In the genomic region with DNA sequence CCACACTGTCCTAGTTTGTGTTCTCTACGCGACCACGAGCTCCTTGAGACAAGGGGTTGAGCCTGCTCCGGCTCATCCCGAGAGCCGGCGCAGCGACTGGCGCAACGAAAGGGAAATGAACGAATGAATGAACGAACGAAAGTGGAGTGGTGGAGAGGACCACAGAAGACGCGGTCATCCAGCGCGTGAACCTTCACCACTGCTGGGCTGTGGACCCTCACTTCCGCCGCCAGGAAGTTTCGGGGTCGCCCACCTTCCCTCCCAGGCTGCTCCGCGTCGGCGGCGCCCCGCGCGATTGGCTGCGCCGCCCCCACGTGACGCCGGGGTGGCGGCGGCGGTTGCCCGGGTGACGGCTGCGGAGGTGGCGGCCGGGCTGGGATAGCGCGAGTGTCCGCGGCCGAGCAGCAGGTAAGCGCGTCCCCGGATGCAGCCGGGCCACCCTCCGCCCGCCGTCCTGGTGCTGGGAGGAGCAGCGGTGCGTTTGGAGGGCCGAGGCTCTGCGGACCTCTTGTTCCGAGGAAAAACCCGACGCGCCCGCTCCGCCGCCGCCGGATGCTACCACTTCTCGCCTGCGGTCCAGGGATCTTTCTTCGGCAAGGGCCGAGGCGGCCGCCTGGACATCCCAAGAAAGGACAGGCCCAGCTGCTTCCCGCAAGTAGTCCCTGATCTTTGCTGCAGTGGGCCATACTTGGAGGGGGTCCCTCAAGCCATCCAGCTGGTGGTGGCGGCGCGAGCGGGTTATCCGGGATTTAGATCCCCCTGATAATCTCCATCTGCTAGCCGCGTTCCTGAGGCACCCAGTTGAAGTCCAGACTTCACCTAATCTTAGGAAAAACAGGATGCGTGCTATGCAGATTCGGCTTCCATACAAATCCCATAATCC, we compare ENCODE assay signal across 1 cellular context.
TF ChIP-seq lines count a peak whose summit lies in the region.

A gene with protein sequence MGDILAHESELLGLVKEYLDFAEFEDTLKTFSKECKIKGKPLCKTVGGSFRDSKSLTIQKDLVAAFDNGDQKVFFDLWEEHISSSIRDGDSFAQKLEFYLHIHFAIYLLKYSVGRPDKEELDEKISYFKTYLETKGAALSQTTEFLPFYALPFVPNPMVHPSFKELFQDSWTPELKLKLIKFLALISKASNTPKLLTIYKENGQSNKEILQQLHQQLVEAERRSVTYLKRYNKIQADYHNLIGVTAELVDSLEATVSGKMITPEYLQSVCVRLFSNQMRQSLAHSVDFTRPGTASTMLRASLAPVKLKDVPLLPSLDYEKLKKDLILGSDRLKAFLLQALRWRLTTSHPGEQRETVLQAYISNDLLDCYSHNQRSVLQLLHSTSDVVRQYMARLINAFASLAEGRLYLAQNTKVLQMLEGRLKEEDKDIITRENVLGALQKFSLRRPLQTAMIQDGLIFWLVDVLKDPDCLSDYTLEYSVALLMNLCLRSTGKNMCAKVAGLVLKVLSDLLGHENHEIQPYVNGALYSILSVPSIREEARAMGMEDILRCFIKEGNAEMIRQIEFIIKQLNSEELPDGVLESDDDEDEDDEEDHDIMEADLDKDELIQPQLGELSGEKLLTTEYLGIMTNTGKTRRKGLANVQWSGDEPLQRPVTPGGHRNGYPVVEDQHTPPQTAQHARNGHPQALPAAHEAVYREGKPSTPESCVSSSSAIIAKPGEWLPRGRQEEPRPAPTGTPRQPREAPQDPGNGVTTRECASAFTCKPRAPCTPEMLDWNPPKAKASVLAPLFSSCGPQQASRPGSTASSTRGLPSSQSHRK (plus strand): TSS at position 341 of the 883 bp plus-strand sequence. CDS start 7,608 bp downstream, outside the sequence.

TF ChIP-seq in H1, 55 proteins besides CTCF, POLR2A, EP300 and RAD21 (continues in another document):
- TF ChIP-seq FOSL1 (IDR thresholded peaks at IDR 0.05; ENCODE audit: insufficient read depth, low read depth, low read length) (no peak), HDAC6 (IDR thresholded peaks at IDR 0.05; ENCODE audit: low read depth, low read length) (no peak), JUND (IDR thresholded peaks at IDR 0.05; ENCODE audit: low read length) (0 out of 2 replicates have a peak, but pooled peaks have one; percentile 12), SAP30 (IDR thresholded peaks at IDR 0.05; ENCODE audit: insufficient read depth, insufficient replicate concordance, low read length) (peak; percentile 47), BACH1 (IDR thresholded peaks at IDR 0.05; ENCODE audit: low read length) (no peak), SUZ12 (IDR thresholded peaks at IDR 0.05; ENCODE audit: low read length) (no peak), RXRA (IDR thresholded peaks at IDR 0.05; ENCODE audit: insufficient read depth, low read depth, low read length) (no peak), KDM4A (IDR thresholded peaks at IDR 0.05; ENCODE audit: low read depth, low read length, severe bottlenecking) (peak; percentile 54), KDM5A (IDR thresholded peaks at IDR 0.05; ENCODE audit: low read length) (no peak), HDAC2 (IDR thresholded peaks at IDR 0.05; ENCODE audit: borderline replicate concordance in 1 of 2, low read depth in 2 of 2, low read length in 2 of 2) (peak in 1 of 2 experiments; percentile 91; a peak in 2 of 4 replicates), RBBP5 (IDR thresholded peaks at IDR 0.05; ENCODE audit: borderline replicate concordance, low read depth, low read length) (peak; percentile 81; the same call in 1 of the 2 replicates), TBP (IDR thresholded peaks at IDR 0.05; ENCODE audit: low read depth, low read length) (peak; percentile 70; the same call in 1 of the 2 replicates), ZNF274 (IDR thresholded peaks at IDR 0.05; ENCODE audit: borderline replicate concordance, extremely low read depth, low read length) (no peak), SIRT6 (IDR thresholded peaks at IDR 0.05; ENCODE audit: low read length) (no peak), JUN (IDR thresholded peaks at IDR 0.05; ENCODE audit: low read depth, low read length) (no peak), TAF1 (IDR thresholded peaks at IDR 0.05; ENCODE audit: low read depth, low read length) (peak; percentile 69), SP1 (IDR thresholded peaks at IDR 0.05; ENCODE audit: low read depth, low read length) (no peak), CBX8 (IDR thresholded peaks at IDR 0.05; ENCODE audit: borderline replicate concordance, low read depth, low read length) (no peak), ASH2L (IDR thresholded peaks at IDR 0.05; ENCODE audit: low read length) (peak; percentile 87), RNF2 (IDR thresholded peaks at IDR 0.05; ENCODE audit: borderline replicate concordance, low read depth, low read length, missing control alignments, poor library complexity, severe bottlenecking) (no peak), SP4 (IDR thresholded peaks at IDR 0.05; ENCODE audit: low read length) (0 out of 2 replicates have a peak, but pooled peaks have one; percentile 26), MAFK (IDR thresholded peaks at IDR 0.05; ENCODE audit: low read depth, low read length) (no peak), CHD2 (IDR thresholded peaks at IDR 0.05; ENCODE audit: low read length) (0 out of 2 replicates have a peak, but pooled peaks have one; percentile 26), CREB1 (IDR thresholded peaks at IDR 0.05) (peak; percentile 63; the same call in 1 of the 2 replicates), CEBPB (IDR thresholded peaks at IDR 0.05; ENCODE audit: low read depth, low read length) (no peak), BRCA1 (IDR thresholded peaks at IDR 0.05; ENCODE audit: low read depth, low read length) (no peak), CBX5 (IDR thresholded peaks at IDR 0.05; ENCODE audit: low read depth, low read length) (no peak), SIN3A (conservative IDR thresholded peaks at IDR 0.05 in 1 of 2, IDR thresholded peaks at IDR 0.05 in 1 of 2; ENCODE audit: low read depth in 1 of 2, low read length in 2 of 2) (peak; percentile 64 to 95; a peak in 3 of 4 replicates), TCF12 (IDR thresholded peaks at IDR 0.05; ENCODE audit: low read depth, low read length) (no peak), RFX5 (IDR thresholded peaks at IDR 0.05; ENCODE audit: borderline replicate concordance, low read depth, low read length) (no peak), EGR1 (IDR thresholded peaks at IDR 0.05; ENCODE audit: borderline replicate concordance, low read depth, low read length) (0 out of 2 replicates have a peak, but pooled peaks have one; percentile 26), KDM1A (IDR thresholded peaks at IDR 0.05; ENCODE audit: borderline replicate concordance, low read length) (no peak), POLR2AphosphoS5 (IDR thresholded peaks at IDR 0.05; ENCODE audit: low read depth, low read length) (peak; percentile 89), NRF1 (IDR thresholded peaks at IDR 0.05; ENCODE audit: low read depth, low read length) (no peak), TEAD4 (IDR thresholded peaks at IDR 0.05; ENCODE audit: low read depth, low read length) (no peak), GABPA (IDR thresholded peaks at IDR 0.05; ENCODE audit: borderline replicate concordance, insufficient read depth, low read length) (no peak), SIX5 (IDR thresholded peaks at IDR 0.05; ENCODE audit: low read depth, low read length) (no peak), CHD1 (IDR thresholded peaks at IDR 0.05; ENCODE audit: low read depth, low read length) (no peak), CTBP2 (IDR thresholded peaks at IDR 0.05; ENCODE audit: borderline replicate concordance, insufficient read depth, insufficient read length, low read length) (no peak), GTF2F1 (IDR thresholded peaks at IDR 0.05; ENCODE audit: borderline replicate concordance, low read depth, low read length) (no peak), POU5F1 (IDR thresholded peaks at IDR 0.05; ENCODE audit: low read depth, low read length) (no peak)
- TF ChIP-seq, protein P1, sequence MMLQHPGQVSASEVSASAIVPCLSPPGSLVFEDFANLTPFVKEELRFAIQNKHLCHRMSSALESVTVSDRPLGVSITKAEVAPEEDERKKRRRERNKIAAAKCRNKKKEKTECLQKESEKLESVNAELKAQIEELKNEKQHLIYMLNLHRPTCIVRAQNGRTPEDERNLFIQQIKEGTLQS (IDR thresholded peaks at IDR 0.05; ENCODE audit: insufficient read depth, low read depth, low read length), result peak; percentile 89; the same call in 1 of the 2 replicates
- TF ChIP-seq, protein P2, sequence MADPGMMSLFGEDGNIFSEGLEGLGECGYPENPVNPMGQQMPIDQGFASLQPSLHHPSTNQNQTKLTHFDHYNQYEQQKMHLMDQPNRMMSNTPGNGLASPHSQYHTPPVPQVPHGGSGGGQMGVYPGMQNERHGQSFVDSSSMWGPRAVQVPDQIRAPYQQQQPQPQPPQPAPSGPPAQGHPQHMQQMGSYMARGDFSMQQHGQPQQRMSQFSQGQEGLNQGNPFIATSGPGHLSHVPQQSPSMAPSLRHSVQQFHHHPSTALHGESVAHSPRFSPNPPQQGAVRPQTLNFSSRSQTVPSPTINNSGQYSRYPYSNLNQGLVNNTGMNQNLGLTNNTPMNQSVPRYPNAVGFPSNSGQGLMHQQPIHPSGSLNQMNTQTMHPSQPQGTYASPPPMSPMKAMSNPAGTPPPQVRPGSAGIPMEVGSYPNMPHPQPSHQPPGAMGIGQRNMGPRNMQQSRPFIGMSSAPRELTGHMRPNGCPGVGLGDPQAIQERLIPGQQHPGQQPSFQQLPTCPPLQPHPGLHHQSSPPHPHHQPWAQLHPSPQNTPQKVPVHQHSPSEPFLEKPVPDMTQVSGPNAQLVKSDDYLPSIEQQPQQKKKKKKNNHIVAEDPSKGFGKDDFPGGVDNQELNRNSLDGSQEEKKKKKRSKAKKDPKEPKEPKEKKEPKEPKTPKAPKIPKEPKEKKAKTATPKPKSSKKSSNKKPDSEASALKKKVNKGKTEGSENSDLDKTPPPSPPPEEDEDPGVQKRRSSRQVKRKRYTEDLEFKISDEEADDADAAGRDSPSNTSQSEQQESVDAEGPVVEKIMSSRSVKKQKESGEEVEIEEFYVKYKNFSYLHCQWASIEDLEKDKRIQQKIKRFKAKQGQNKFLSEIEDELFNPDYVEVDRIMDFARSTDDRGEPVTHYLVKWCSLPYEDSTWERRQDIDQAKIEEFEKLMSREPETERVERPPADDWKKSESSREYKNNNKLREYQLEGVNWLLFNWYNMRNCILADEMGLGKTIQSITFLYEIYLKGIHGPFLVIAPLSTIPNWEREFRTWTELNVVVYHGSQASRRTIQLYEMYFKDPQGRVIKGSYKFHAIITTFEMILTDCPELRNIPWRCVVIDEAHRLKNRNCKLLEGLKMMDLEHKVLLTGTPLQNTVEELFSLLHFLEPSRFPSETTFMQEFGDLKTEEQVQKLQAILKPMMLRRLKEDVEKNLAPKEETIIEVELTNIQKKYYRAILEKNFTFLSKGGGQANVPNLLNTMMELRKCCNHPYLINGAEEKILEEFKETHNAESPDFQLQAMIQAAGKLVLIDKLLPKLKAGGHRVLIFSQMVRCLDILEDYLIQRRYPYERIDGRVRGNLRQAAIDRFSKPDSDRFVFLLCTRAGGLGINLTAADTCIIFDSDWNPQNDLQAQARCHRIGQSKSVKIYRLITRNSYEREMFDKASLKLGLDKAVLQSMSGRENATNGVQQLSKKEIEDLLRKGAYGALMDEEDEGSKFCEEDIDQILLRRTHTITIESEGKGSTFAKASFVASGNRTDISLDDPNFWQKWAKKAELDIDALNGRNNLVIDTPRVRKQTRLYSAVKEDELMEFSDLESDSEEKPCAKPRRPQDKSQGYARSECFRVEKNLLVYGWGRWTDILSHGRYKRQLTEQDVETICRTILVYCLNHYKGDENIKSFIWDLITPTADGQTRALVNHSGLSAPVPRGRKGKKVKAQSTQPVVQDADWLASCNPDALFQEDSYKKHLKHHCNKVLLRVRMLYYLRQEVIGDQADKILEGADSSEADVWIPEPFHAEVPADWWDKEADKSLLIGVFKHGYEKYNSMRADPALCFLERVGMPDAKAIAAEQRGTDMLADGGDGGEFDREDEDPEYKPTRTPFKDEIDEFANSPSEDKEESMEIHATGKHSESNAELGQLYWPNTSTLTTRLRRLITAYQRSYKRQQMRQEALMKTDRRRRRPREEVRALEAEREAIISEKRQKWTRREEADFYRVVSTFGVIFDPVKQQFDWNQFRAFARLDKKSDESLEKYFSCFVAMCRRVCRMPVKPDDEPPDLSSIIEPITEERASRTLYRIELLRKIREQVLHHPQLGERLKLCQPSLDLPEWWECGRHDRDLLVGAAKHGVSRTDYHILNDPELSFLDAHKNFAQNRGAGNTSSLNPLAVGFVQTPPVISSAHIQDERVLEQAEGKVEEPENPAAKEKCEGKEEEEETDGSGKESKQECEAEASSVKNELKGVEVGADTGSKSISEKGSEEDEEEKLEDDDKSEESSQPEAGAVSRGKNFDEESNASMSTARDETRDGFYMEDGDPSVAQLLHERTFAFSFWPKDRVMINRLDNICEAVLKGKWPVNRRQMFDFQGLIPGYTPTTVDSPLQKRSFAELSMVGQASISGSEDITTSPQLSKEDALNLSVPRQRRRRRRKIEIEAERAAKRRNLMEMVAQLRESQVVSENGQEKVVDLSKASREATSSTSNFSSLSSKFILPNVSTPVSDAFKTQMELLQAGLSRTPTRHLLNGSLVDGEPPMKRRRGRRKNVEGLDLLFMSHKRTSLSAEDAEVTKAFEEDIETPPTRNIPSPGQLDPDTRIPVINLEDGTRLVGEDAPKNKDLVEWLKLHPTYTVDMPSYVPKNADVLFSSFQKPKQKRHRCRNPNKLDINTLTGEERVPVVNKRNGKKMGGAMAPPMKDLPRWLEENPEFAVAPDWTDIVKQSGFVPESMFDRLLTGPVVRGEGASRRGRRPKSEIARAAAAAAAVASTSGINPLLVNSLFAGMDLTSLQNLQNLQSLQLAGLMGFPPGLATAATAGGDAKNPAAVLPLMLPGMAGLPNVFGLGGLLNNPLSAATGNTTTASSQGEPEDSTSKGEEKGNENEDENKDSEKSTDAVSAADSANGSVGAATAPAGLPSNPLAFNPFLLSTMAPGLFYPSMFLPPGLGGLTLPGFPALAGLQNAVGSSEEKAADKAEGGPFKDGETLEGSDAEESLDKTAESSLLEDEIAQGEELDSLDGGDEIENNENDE (IDR thresholded peaks at IDR 0.05; ENCODE audit: insufficient replicate concordance, low read length), result no peak
- TF ChIP-seq, protein P3, sequence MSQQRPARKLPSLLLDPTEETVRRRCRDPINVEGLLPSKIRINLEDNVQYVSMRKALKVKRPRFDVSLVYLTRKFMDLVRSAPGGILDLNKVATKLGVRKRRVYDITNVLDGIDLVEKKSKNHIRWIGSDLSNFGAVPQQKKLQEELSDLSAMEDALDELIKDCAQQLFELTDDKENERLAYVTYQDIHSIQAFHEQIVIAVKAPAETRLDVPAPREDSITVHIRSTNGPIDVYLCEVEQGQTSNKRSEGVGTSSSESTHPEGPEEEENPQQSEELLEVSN (IDR thresholded peaks at IDR 0.05), result no peak; the same call in 1 of the 2 replicates
- TF ChIP-seq, protein P4, sequence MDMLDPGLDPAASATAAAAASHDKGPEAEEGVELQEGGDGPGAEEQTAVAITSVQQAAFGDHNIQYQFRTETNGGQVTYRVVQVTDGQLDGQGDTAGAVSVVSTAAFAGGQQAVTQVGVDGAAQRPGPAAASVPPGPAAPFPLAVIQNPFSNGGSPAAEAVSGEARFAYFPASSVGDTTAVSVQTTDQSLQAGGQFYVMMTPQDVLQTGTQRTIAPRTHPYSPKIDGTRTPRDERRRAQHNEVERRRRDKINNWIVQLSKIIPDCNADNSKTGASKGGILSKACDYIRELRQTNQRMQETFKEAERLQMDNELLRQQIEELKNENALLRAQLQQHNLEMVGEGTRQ (IDR thresholded peaks at IDR 0.05; ENCODE audit: low read length), result peak; percentile 98
- TF ChIP-seq, protein P5, sequence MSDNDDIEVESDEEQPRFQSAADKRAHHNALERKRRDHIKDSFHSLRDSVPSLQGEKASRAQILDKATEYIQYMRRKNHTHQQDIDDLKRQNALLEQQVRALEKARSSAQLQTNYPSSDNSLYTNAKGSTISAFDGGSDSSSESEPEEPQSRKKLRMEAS (IDR thresholded peaks at IDR 0.05), result peak; percentile 26; the same call in 1 of the 2 replicates
